7 cellular contexts compared by ENCODE assay signal in the genomic region with DNA sequence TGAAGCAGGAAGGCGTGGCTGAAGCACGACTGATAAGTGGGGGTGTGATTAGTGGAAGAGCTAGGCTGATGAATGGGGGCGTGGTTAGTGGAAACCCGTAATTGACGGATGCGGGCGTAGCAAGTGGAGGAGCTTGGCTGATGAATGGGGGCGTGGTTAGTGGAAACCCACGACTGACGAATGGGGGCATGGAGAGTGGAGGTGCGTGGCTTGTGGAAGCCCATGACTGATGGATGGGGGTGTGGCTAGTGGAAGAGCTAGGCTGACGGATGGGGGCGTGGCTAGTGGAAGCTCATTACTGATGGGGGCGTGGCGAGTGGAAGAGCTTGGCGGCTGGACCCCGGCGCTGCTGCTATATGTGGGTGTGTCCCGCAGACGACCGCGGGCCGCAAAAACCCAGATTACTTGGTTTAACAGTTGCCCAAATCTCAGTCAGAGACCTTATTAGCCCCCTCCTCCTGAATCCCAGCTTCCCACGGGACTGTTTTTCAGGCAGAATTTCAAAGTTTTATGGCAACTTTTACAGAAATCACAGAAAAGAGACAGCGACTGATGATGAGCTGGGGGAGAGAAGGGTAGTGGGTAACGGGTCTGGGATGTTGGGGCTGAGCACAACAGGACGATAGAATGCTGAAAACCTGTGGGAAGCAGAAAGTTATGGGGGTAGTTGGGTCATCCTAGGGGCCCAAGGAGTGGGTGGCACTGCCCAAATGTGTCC. TPM values are rescaled to one million over a fixed set of nuclear protein-coding genes. Genes with fewer than 3 reads are reported as not detected.
DNase-seq lines count a peak whose midpoint lies in the region; ATAC-seq and TF ChIP-seq lines count a peak whose summit lies in the region.

No MANE protein-coding gene starts in this region.

- H3K27ac ChIP-seq in adrenal gland = peak overlapping the region in 1 of 5 donors; percentile 23
- H3K27ac ChIP-seq in psoas muscle = no peak overlapping the region
- H3K27ac ChIP-seq in aorta (ENCODE audit: low read depth in 1 of 2, low read length in 2 of 2) = no peak overlapping the region

- TF ChIP-seq CTCF in adrenal gland (IDR thresholded peaks at IDR 0.05) (peak in 1 of 6 experiments; percentile 3), psoas muscle (IDR thresholded peaks at IDR 0.05) (no peak)

- ATAC-seq in GM19035 (IDR thresholded peaks at IDR 0.05; ENCODE audit: unreplicated experiment) = peak; percentile 60
- peak; percentile 89 to 97 for ATAC-seq in left cardiac atrium
- ATAC-seq in psoas muscle = peak; percentile 72 to 84 (median 78)
- ATAC-seq in aorta (ENCODE audit: low FRiP score) = peak; percentile 83

- WGBS in adrenal gland, 4 donors = 1 to 3% (median 1%) methylated on average over 18 to 27 of the region's 27 CpGs
- WGBS in psoas muscle, 3 donors = 0 to 1% (median 1%) methylated on average over 27 of the region's 27 CpGs
- 0 to 1% methylated on average over 27 of the region's 27 CpGs for WGBS in aorta, 2 donors

- intact Hi-C loops in adrenal gland (cut with DNase I) (loop anchor here in 1 of 2 donors (10.0 kb wide), 1 partner anchor 134 kb away; no protein-coding TSS in a partner anchor), left cardiac atrium (cut with DNase I) (no loop called here), psoas muscle (cut with DNase I) (loop anchor here in 1 of 2 donors (10.0 kb wide), 1 partner anchor 134 kb away; no protein-coding TSS in a partner anchor), aorta (cut with DNase I) (loop anchor here in 1 of 2 donors (10.0 kb wide), 1 partner anchor 134 kb away; no protein-coding TSS in a partner anchor)

- no peak overlapping the region for H3K4me3 ChIP-seq in adrenal gland
- no peak overlapping the region for H3K4me3 ChIP-seq in psoas muscle
- H3K4me3 ChIP-seq in aorta (ENCODE audit: low read length in 2 of 2) = no peak overlapping the region

- H3K4me1 ChIP-seq in adrenal gland (replicated peaks in 1 of 2) (peaks cover 7 to 10% of the 10 kb centered on the region in 2 donors), psoas muscle (peaks cover 7% of the 10 kb centered on the region), aorta (ENCODE audit: control insufficient read depth in 1 of 2, insufficient read depth in 2 of 2, low read length in 2 of 2) (no peaks in the 10 kb centered on the region)

- peak; percentile 98 for DNase-seq in NCI-H146 (lab: John Stamatoyannopoulos, UW)
- peak; percentile 76 for DNase-seq in T follicular helper cell (ENCODE audit: low read depth)
- DNase-seq in adrenal gland = peak; percentile 80 to 95 (median 88)
- DNase-seq in left cardiac atrium = peak; percentile 90
- peak; percentile 81 to 82 for DNase-seq in psoas muscle
- peak; percentile 87 to 90 for DNase-seq in aorta

- H3K27me3 ChIP-seq in adrenal gland = peaks cover 55% of the 10 kb centered on the region
- H3K27me3 ChIP-seq in psoas muscle (ENCODE audit: insufficient read depth in 3 of 3, low read length in 2 of 3) = peaks cover 0 to 84% (median 23%) of the 10 kb centered on the region in 3 donors
- H3K27me3 ChIP-seq in aorta (ENCODE audit: control insufficient read depth in 1 of 2, insufficient read depth in 2 of 2, low read length in 1 of 2) = no peaks in the 10 kb centered on the region

- H3K9me3 ChIP-seq in adrenal gland (replicated peaks in 1 of 3) (no peaks in the 10 kb centered on the region), psoas muscle (no peaks in the 10 kb centered on the region), aorta (ENCODE audit: control insufficient read depth, low read length) (no peaks in the 10 kb centered on the region)

- no peak for TF ChIP-seq POLR2A in adrenal gland (IDR thresholded peaks at IDR 0.05)

- H3K36me3 ChIP-seq in adrenal gland (replicated peaks in 1 of 2) (no peaks in the 10 kb centered on the region), psoas muscle (ENCODE audit: insufficient read depth in 1 of 2, low read depth in 1 of 2) (no peaks in the 10 kb centered on the region), aorta (ENCODE audit: control insufficient read depth in 1 of 2, insufficient read depth in 2 of 2, low read length in 1 of 2) (no peaks in the 10 kb centered on the region)

RNA-seq across cellular contexts. Expression of a gene that starts 9.0 kb away (rescaled TPM):
- total RNA-seq in adrenal gland (1 to 10 TPM; 2.4 to 9.4 (median 4.2) TPM), left cardiac atrium (1 to 10 TPM; 5.6 to 7.0 TPM), psoas muscle (1 to 10 TPM; 1.3 to 2.1 (median 1.8) TPM), aorta (10 to 100 TPM in 1 of 2 donors, 1 to 10 TPM in 1; 7.7 to 19.6 TPM)
- polyA plus RNA-seq in adrenal gland (10 to 100 TPM in 1 of 3 donors, 1 to 10 TPM in 2; 2.1 to 15.5 (median 8.9) TPM), psoas muscle (1 to 10 TPM in 2 of 3 donors, under 1 TPM in 1; 0.83 to 2.4 (median 1.4) TPM), aorta (1 to 10 TPM in 1 of 2 donors, under 1 TPM in 1; 0.75 to 3.9 TPM)

RNA-seq across cellular contexts. Expression of a gene that starts 43.4 kb away (rescaled TPM):
- total RNA-seq in adrenal gland = 1 to 10 TPM in 4 of 8 donors, under 1 TPM in 1, not detected in 3; 0.36 to 6.1 (median 4.2) TPM
- 1 to 10 TPM in 2 of 3 donors, under 1 TPM in 1; 0.74 to 3.1 (median 3.0) TPM for polyA plus RNA-seq in adrenal gland
- total RNA-seq in left cardiac atrium = under 1 TPM in 1 of 2 donors, not detected in 1; 0.15 TPM
- total RNA-seq in psoas muscle = under 1 TPM; 0.13 to 0.54 (median 0.25) TPM
- polyA plus RNA-seq in psoas muscle = under 1 TPM in 2 of 3 donors, not detected in 1; 0.12 to 0.18 TPM
- total RNA-seq in aorta = under 1 TPM; 0.23 to 0.72 TPM
- polyA plus RNA-seq in aorta = not detected

RNA-seq across cellular contexts. Expression of a gene that starts 55.7 kb away (rescaled TPM):
- total RNA-seq in adrenal gland = 10 to 100 TPM in 4 of 8 donors, 1 to 10 TPM in 4; 2.9 to 25.6 (median 9.9) TPM
- 100 to 1,000 TPM in 1 of 3 donors, 10 to 100 TPM in 1, 1 to 10 TPM in 1; 7.3 to 121 (median 37.5) TPM for polyA plus RNA-seq in adrenal gland
- 10 to 100 TPM in 1 of 2 donors, 1 to 10 TPM in 1; 6.9 to 10.5 TPM for total RNA-seq in left cardiac atrium
- total RNA-seq in psoas muscle = 10 to 100 TPM in 1 of 4 donors, 1 to 10 TPM in 3; 5.9 to 11.2 (median 8.1) TPM
- polyA plus RNA-seq in psoas muscle = 10 to 100 TPM in 1 of 3 donors, 1 to 10 TPM in 2; 3.8 to 21.5 (median 9.7) TPM
- total RNA-seq in aorta = 1 to 10 TPM; 3.0 to 4.3 TPM
- 10 to 100 TPM; 12.3 to 24.8 TPM for polyA plus RNA-seq in aorta
